ENCODE assay signal across 28 cellular contexts in the genomic region with DNA sequence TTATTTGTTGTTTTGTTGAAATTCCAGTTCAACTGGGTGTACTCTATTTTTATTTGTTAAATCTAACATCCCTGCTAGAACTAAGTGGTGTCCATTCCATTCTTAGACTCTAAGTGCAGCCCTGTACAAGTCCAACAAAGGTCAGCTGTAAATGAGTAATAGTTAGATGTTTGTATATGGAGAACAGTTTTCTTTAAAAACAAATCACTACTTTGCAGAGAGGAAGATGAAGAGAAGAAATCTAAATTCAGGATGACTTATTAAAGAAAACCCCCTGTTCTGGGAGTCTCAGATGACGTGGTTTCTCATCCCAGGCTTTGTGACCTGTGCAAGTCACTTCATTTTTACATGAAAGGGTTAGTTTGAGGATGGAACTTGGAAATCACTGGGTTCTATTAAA. TPM values are rescaled to one million over a fixed set of nuclear protein-coding genes. Genes with fewer than 3 reads are reported as not detected.
"Had no signal": no experiment of that assay in that cellular context is flagged by ENCODE, and none has a peak within 500 bp of the region (broad histone marks: within the 10 kb centered on the region; RNA-seq: fewer than 3 reads in every experiment).

No MANE protein-coding gene starts in this region.

- H3K36me3 ChIP-seq: brain microvascular endothelial cell, WERI-Rb-1 had no signal

- H3K27ac ChIP-seq: coronary artery, dorsolateral prefrontal cortex, WERI-Rb-1 had no signal

- H3K27me3 ChIP-seq: brain microvascular endothelial cell, dorsolateral prefrontal cortex had no signal

- FAIRE-seq: astrocyte, bronchial epithelial cell, frontal cortex had no signal

- ATAC-seq: activated CD4-positive, CD25-positive, alpha-beta regulatory T cell treated with anti-CD3 and anti-CD28 coated beads, Interleukin-2, amount 50 U/mL, for 24 hours; activated CD8-positive, alpha-beta memory T cell treated with anti-CD3 and anti-CD28 coated beads, Interleukin-2, amount 10 ng/mL, durations not matched to agents 7 days and 5 days; activated CD8-positive, alpha-beta T cell treated with anti-CD3 and anti-CD28 coated beads, Interleukin-2, amount 10 ng/mL, durations not matched to agents 7 days and 5 days; activated naive CD4-positive, alpha-beta T cell treated with anti-CD3 and anti-CD28 coated beads, Interleukin-2, amount 50 U/mL, for 72 hours; esophagus mucosa; T-helper 17 cell had no signal

- H3K4me3 ChIP-seq: coronary artery, dorsolateral prefrontal cortex had no signal

- DNase-seq: activated B cell treated with CpG ODN at 0.5 μM for 24 hours; activated CD4-positive, alpha-beta T cell treated with anti-CD3 and anti-CD28 coated beads for 48 hours; activated CD4-positive, alpha-beta T cell treated with anti-CD3 and anti-CD28 coated beads, Interleukin-2, amount 50 U/mL, for 1 hour; activated CD4-positive, alpha-beta T cell treated with anti-CD3 and anti-CD28 coated beads, Interleukin-2, amount 50 U/mL, for 48 hours; activated CD8-positive, alpha-beta memory T cell treated with anti-CD3 and anti-CD28 coated beads, Interleukin-2, amount 10 ng/mL, durations not matched to agents 7 days and 5 days; activated CD8-positive, alpha-beta memory T cell treated with anti-CD3 and anti-CD28 coated beads, Interleukin-2, amount 50 U/mL, for 4 hours; activated CD8-positive, alpha-beta T cell treated with anti-CD3 and anti-CD28 coated beads, Interleukin-2, amount 10 ng/mL, durations not matched to agents 7 days and 5 days; activated effector memory CD4-positive, alpha-beta T cell treated with anti-CD3 and anti-CD28 coated beads, Interleukin-2, amount 50 U/mL, for 16 hours; activated naive CD4-positive, alpha-beta T cell treated with anti-CD3 and anti-CD28 coated beads, Interleukin-2, amount 10 ng/mL, durations not matched to agents 7 days and 5 days; activated naive CD8-positive, alpha-beta T cell treated with anti-CD3 and anti-CD28 coated beads, Interleukin-2, amount 10 ng/mL, durations not matched to agents 7 days and 5 days; activated T-cell treated with anti-CD3 and anti-CD28 coated beads, Interleukin-2, amount 50 U/mL, for 1 hour; activated T-cell treated with anti-CD3 and anti-CD28 coated beads, Interleukin-2, amount 50 U/mL, for 48 hours; amniotic stem cell; anterior cingulate cortex; brain microvascular endothelial cell; dorsolateral prefrontal cortex; effector memory CD4-positive, alpha-beta T cell; T-helper 1 cell; T-helper 17 cell; T1000 had no signal

RNA-seq across cellular contexts. Expression of a gene that starts 57.9 kb away (rescaled TPM):
- total RNA-seq: activated CD8-positive, alpha-beta T cell treated with anti-CD3 and anti-CD28 coated beads, Interleukin-2, amount 10 ng/mL, durations not matched to agents 7 days and 5 days; activated naive CD8-positive, alpha-beta T cell treated with anti-CD3 and anti-CD28 coated beads, Interleukin-2, amount 10 ng/mL, durations not matched to agents 7 days and 5 days; T-helper 17 cell had no signal
